20 cellular contexts compared by ENCODE assay signal in genomic region chr9:16341176-16341575, GRCh38.
DNase-seq lines count a peak whose midpoint lies in the region; ATAC-seq and TF ChIP-seq lines count a peak whose summit lies in the region.
"Had no signal": no experiment of that assay in that cellular context is flagged by ENCODE, and none has a peak within 500 bp of the region (broad histone marks: within the 10 kb centered on the region; RNA-seq: fewer than 3 reads in every experiment).

No MANE protein-coding gene starts in this region.

- ATAC-seq in right lobe of liver = no peak
- ATAC-seq: heart right ventricle, lower lobe of right lung had no signal

- H2AK5ac ChIP-seq in mesenchymal stem cell (ENCODE audit: low read length, severe bottlenecking) = no peak overlapping the region

- DNase-seq in AG08395 (ENCODE audit: low spot score) (peak; percentile 48), HS-5 (ENCODE audit: low read depth) (peak; percentile 25), dedifferentiated amniotic fluid mesenchymal stem cell (ENCODE audit: extremely low spot score) (peak; percentile 36), mesenchymal stem cell (peak; percentile 33), lower leg skin (ENCODE audit: low spot score in 2 of 2) (no peak), right lobe of liver (no peak), NCI-H524 (lab: John Stamatoyannopoulos, UW) (no peak), KBM-7 (no peak)
- DNase-seq: activated CD4-positive, alpha-beta T cell treated with anti-CD3 and anti-CD28 coated beads, Interleukin-2, amount 50 U/mL, for 4 hours; amniotic stem cell; CD4-positive, alpha-beta memory T cell; erythroblast; H7; heart right ventricle; immature natural killer cell; lower lobe of right lung; NCI-H1105 treated with DMSO at 0.1 percent for 48 hours; NCI-H2081 treated with DMSO at 0.1 percent for 48 hours; NCI-H446 treated with DMSO at 0.1 percent for 48 hours; stimulated activated CD8-positive, alpha-beta memory T cell treated with anti-CD3 and anti-CD28 coated beads, Interleukin-4, amount 100 ng/mL, for 48 hours had no signal

- H3K4ac ChIP-seq in mesenchymal stem cell (ENCODE audit: low read depth in 1 of 2, low read length in 2 of 2) = no peak overlapping the region

- H2AFZ ChIP-seq in mesenchymal stem cell (ENCODE audit: low read depth, low read length) = no peak overlapping the region

- no peak overlapping the region for H2BK5ac ChIP-seq in mesenchymal stem cell (ENCODE audit: low read depth, low read length, poor library complexity, severe bottlenecking)

- no peak overlapping the region for H4K91ac ChIP-seq in mesenchymal stem cell (ENCODE audit: low read length)

- no peak overlapping the region for H3K23ac ChIP-seq in mesenchymal stem cell (ENCODE audit: low read length in 2 of 2)

- H3K18ac ChIP-seq in mesenchymal stem cell (ENCODE audit: low read depth in 1 of 2, low read length in 2 of 2) = no peak overlapping the region

- H3K9ac ChIP-seq in mesenchymal stem cell (ENCODE audit: low read length) = peak overlapping the region; percentile 19

- no peak overlapping the region for H2BK120ac ChIP-seq in mesenchymal stem cell (ENCODE audit: low read depth, low read length)

- H3K4me3 ChIP-seq in mesenchymal stem cell (ENCODE audit: insufficient read depth in 1 of 2, low read depth in 1 of 2, low read length in 2 of 2) (no peak overlapping the region), lower leg skin (ENCODE audit: low read depth, poor library complexity, severe bottlenecking) (no peak overlapping the region), right lobe of liver (no peak overlapping the region)
- H3K4me3 ChIP-seq: heart right ventricle, lower lobe of right lung had no signal

- H3K9me3 ChIP-seq in mesenchymal stem cell (ENCODE audit: control insufficient read depth, low read length) (no peaks in the 10 kb centered on the region), right lobe of liver (no peaks in the 10 kb centered on the region)
- H3K9me3 ChIP-seq: heart right ventricle, lower lobe of right lung had no signal

- intact Hi-C loops in lower leg skin (cut with DNase I; ENCODE audit: low total_unique reads) (no loop called here), right lobe of liver (cut with DNase I) (no loop called here)

- TF ChIP-seq POLR2A in lower leg skin (IDR thresholded peaks at IDR 0.05) (no peak), right lobe of liver (IDR thresholded peaks at IDR 0.05) (no peak)

- in situ Hi-C loops in KBM-7 (cut with MboI; ENCODE audit: low pct_unique_long_range_greater_than_20kb, low sequenced_read_pairs) = no loop called here

- H3K14ac ChIP-seq in mesenchymal stem cell (ENCODE audit: low read length in 2 of 2) = no peak overlapping the region

- H3K27me3 ChIP-seq in mesenchymal stem cell (ENCODE audit: control insufficient read depth in 1 of 2, insufficient read depth in 1 of 2, low read length in 2 of 2) = no peaks in the 10 kb centered on the region
- no peaks in the 10 kb centered on the region for H3K27me3 ChIP-seq in right lobe of liver
- H3K27me3 ChIP-seq: heart right ventricle had no signal

- WGBS in mesenchymal stem cell = 96% methylated on average over 2 of the region's 2 CpGs
- 75 to 76% methylated on average over 2 of the region's 2 CpGs for WGBS in lower leg skin, 2 donors
- 80% methylated on average over 2 of the region's 2 CpGs for WGBS in right lobe of liver (ENCODE audit: insufficient coverage, low coverage, low lambda C conversion rate, missing lambda C conversion rate)

- H4K8ac ChIP-seq in mesenchymal stem cell (ENCODE audit: low read length) = no peak overlapping the region

- no peak overlapping the region for H2BK15ac ChIP-seq in mesenchymal stem cell (ENCODE audit: low read depth, poor library complexity, severe bottlenecking)

- no peak overlapping the region for H2BK12ac ChIP-seq in mesenchymal stem cell (ENCODE audit: low read length in 2 of 2)

- no peaks in the 10 kb centered on the region for H3K79me1 ChIP-seq in mesenchymal stem cell (replicated peaks; ENCODE audit: low read length, poor library complexity, severe bottlenecking)

- TF ChIP-seq CTCF in lower leg skin (IDR thresholded peaks at IDR 0.05) = no peak
- no peak for TF ChIP-seq CTCF in right lobe of liver (IDR thresholded peaks at IDR 0.05)

- H3K4me1 ChIP-seq in mesenchymal stem cell (ENCODE audit: control insufficient read depth, insufficient read depth, low read depth, low read length) (peaks cover 4% of the 10 kb centered on the region), right lobe of liver (peaks cover 0 to 12% (median 0%) of the 10 kb centered on the region in 4 donors)
- H3K4me1 ChIP-seq: lower lobe of right lung had no signal

- H3K4me2 ChIP-seq in mesenchymal stem cell (ENCODE audit: low read length, poor library complexity, severe bottlenecking) = no peak overlapping the region

- no peaks in the 10 kb centered on the region for H3K36me3 ChIP-seq in mesenchymal stem cell (ENCODE audit: control insufficient read depth in 1 of 2, insufficient read depth in 2 of 2, low read depth in 1 of 2, low read length in 2 of 2)
- no peaks in the 10 kb centered on the region for H3K36me3 ChIP-seq in right lobe of liver
- H3K36me3 ChIP-seq: heart right ventricle, lower lobe of right lung had no signal

- H3K27ac ChIP-seq in mesenchymal stem cell (ENCODE audit: low read length, poor library complexity, severe bottlenecking) (no peak overlapping the region), right lobe of liver (no peak overlapping the region)
- H3K27ac ChIP-seq: lower lobe of right lung had no signal

Comparison
In these comparisons a context has a peak if more than half of its experiments do, and no peak if none do; other contexts are left out.
1. DNase-seq: peak in AG08395 (single experiment), HS-5 (single experiment), dedifferentiated amniotic fluid mesenchymal stem cell (single experiment) and mesenchymal stem cell (single experiment); none in lower leg skin (0 of 2), right lobe of liver (0 of 3), NCI-H524 (0 of 2) and KBM-7 (single experiment).